In the genomic region with DNA sequence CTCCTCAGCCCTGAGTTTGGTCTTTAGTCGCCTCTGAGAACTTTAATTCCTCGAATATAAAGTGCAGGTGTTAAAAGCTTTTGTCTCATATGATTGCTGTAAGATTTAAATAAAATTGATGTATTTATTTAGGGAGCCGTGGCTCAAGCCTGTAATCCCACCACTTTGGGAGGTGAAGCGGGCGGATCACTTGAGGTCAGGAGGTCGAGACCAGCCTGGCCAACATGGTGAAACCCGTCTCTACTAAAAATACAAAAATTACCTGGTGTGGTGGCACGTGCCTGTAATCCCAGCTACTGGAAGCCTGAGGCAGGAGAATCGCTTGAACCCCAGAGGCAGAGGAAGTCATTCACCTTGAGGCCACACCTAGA, we compare ENCODE assay signal across 8 cellular contexts. TPM values are rescaled to one million over a fixed set of nuclear protein-coding genes. Genes with fewer than 3 reads are reported as not detected.
A peak's percentile ranks its signal among the peaks of the same experiment; 100 is the strongest.
DNase-seq lines count a peak whose midpoint lies in the region; ATAC-seq lines count a peak whose summit lies in the region.

No MANE protein-coding gene starts in this region.

- ATAC-seq in activated naive CD8-positive, alpha-beta T cell treated with anti-CD3 and anti-CD28 coated beads, Interleukin-2, amount 50 U/mL, for 24 hours: no peak
- ATAC-seq in natural killer cell treated with Interleukin-12 subunit alpha and Interleukin-12 subunit beta and Interleukin-15 and Interleukin-18, amount 100 ng/mL, for 72 hours: no peak
- ATAC-seq in HG02870 (IDR thresholded peaks at IDR 0.05; ENCODE audit: unreplicated experiment): no peak
- no peak for ATAC-seq in GM21786 (IDR thresholded peaks at IDR 0.05; ENCODE audit: unreplicated experiment)

- peaks cover 35% of the 10 kb centered on the region for H3K4me1 Mint-ChIP-seq in activated naive CD8-positive, alpha-beta T cell treated with anti-CD3 and anti-CD28 coated beads, Interleukin-2, amount 50 U/mL, for 24 hours
- peaks cover 34 to 38% of the 10 kb centered on the region in 2 donors for H3K4me1 Mint-ChIP-seq in natural killer cell treated with Interleukin-12 subunit alpha and Interleukin-12 subunit beta and Interleukin-15 and Interleukin-18, amount 100 ng/mL, for 72 hours (ENCODE audit: low read depth in 2 of 2)

- H3K9ac ChIP-seq in BLaER1 treated with 17β-estradiol and CSF1 and Interleukin-3, amounts not matched to agents 10 nM and 100 nM: peak overlapping the region in 2 of 11 experiments; percentile 30 to 44; a peak in 4 of 22 replicates
- H3K9ac ChIP-seq in HUES6 (ENCODE audit: low read length) (no peak overlapping the region), mesenchymal stem cell (ENCODE audit: low read length) (no peak overlapping the region)

- H3K4me3 Mint-ChIP-seq in activated naive CD8-positive, alpha-beta T cell treated with anti-CD3 and anti-CD28 coated beads, Interleukin-2, amount 50 U/mL, for 24 hours: no peak overlapping the region
- H3K4me3 Mint-ChIP-seq in natural killer cell treated with Interleukin-12 subunit alpha and Interleukin-12 subunit beta and Interleukin-15 and Interleukin-18, amount 100 ng/mL, for 72 hours: peak overlapping the region; percentile 98

- H2BK5ac ChIP-seq in mesenchymal stem cell (ENCODE audit: low read depth, low read length, poor library complexity, severe bottlenecking): no peak overlapping the region

- no peak overlapping the region for H2AK5ac ChIP-seq in mesenchymal stem cell (ENCODE audit: low read length, severe bottlenecking)

- DNase-seq in activated naive CD8-positive, alpha-beta T cell treated with anti-CD3 and anti-CD28 coated beads, Interleukin-2, amount 50 U/mL, for 24 hours: no peak
- no peak for DNase-seq in natural killer cell treated with Interleukin-12 subunit alpha and Interleukin-12 subunit beta and Interleukin-15 and Interleukin-18, amount 100 ng/mL, for 72 hours (ENCODE audit: low spot score)
- DNase-seq in kidney glomerular epithelial cell (lab: John Stamatoyannopoulos, UW): no peak
- no peak for DNase-seq in mesenchymal stem cell

- H2BK12ac ChIP-seq in mesenchymal stem cell (ENCODE audit: low read length in 2 of 2): peak overlapping the region in 1 of 2 experiments; percentile 17

- no peak overlapping the region for H2AFZ ChIP-seq in mesenchymal stem cell (ENCODE audit: low read depth, low read length)

- peaks cover 3% of the 10 kb centered on the region for H3K79me1 ChIP-seq in mesenchymal stem cell (replicated peaks; ENCODE audit: low read length, poor library complexity, severe bottlenecking)

- H3K9me3 ChIP-seq in BLaER1 treated with 17β-estradiol and CSF1 and Interleukin-3, amounts not matched to agents 10 nM and 100 nM (replicated peaks in 1 of 11): no peaks in the 10 kb centered on the region
- H3K9me3 ChIP-seq in HUES6 (ENCODE audit: control insufficient read depth, insufficient read depth, low read depth, low read length) (no peaks in the 10 kb centered on the region), mesenchymal stem cell (ENCODE audit: control insufficient read depth, low read length) (no peaks in the 10 kb centered on the region)

- no peak overlapping the region for H3K4ac ChIP-seq in mesenchymal stem cell (ENCODE audit: low read depth in 1 of 2, low read length in 2 of 2)

- H3K36me3 ChIP-seq in BLaER1 treated with 17β-estradiol and CSF1 and Interleukin-3, amounts not matched to agents 10 nM and 100 nM: peaks cover 0 to 23% (median 20%) of the 10 kb centered on the region in 11 experiments; a peak in 19 of 22 replicates
- H3K36me3 ChIP-seq in HUES6 (ENCODE audit: control insufficient read depth, insufficient read depth, low read length) (peaks cover 21% of the 10 kb centered on the region), mesenchymal stem cell (ENCODE audit: control insufficient read depth in 1 of 2, insufficient read depth in 2 of 2, low read depth in 1 of 2, low read length in 2 of 2) (peaks cover 2% of the 10 kb centered on the region in 2 experiments)

- H3K4me2 ChIP-seq in BLaER1 treated with 17β-estradiol and CSF1 and Interleukin-3, amounts not matched to agents 10 nM and 100 nM: peak overlapping the region; percentile 33 to 98 (median 59)
- H3K4me2 ChIP-seq in mesenchymal stem cell (ENCODE audit: low read length, poor library complexity, severe bottlenecking): no peak overlapping the region

- no peaks in the 10 kb centered on the region for H3K9me3 Mint-ChIP-seq in activated naive CD8-positive, alpha-beta T cell treated with anti-CD3 and anti-CD28 coated beads, Interleukin-2, amount 50 U/mL, for 24 hours
- H3K9me3 Mint-ChIP-seq in natural killer cell treated with Interleukin-12 subunit alpha and Interleukin-12 subunit beta and Interleukin-15 and Interleukin-18, amount 100 ng/mL, for 72 hours: no peaks in the 10 kb centered on the region

- no peak overlapping the region for H3K18ac ChIP-seq in mesenchymal stem cell (ENCODE audit: low read depth in 1 of 2, low read length in 2 of 2)

- peak overlapping the region in 8 of 11 experiments; percentile 38 to 64 (median 53); a peak in 10 of 22 replicates for H3K27ac ChIP-seq in BLaER1 treated with 17β-estradiol and CSF1 and Interleukin-3, amounts not matched to agents 10 nM and 100 nM
- H3K27ac ChIP-seq in HUES6 (ENCODE audit: low read depth, low read length): no peak overlapping the region
- H3K27ac ChIP-seq in mesenchymal stem cell (ENCODE audit: low read length, poor library complexity, severe bottlenecking): no peak overlapping the region

- H4K8ac ChIP-seq in mesenchymal stem cell (ENCODE audit: low read length): no peak overlapping the region

- no peak overlapping the region for H2BK120ac ChIP-seq in mesenchymal stem cell (ENCODE audit: low read depth, low read length)

- H3K36me3 Mint-ChIP-seq in activated naive CD8-positive, alpha-beta T cell treated with anti-CD3 and anti-CD28 coated beads, Interleukin-2, amount 50 U/mL, for 24 hours (ENCODE audit: low read depth): peaks cover 33% of the 10 kb centered on the region
- H3K36me3 Mint-ChIP-seq in natural killer cell treated with Interleukin-12 subunit alpha and Interleukin-12 subunit beta and Interleukin-15 and Interleukin-18, amount 100 ng/mL, for 72 hours: peaks cover 16% of the 10 kb centered on the region

- H3K23ac ChIP-seq in mesenchymal stem cell (ENCODE audit: low read length in 2 of 2): no peak overlapping the region

- no peak overlapping the region for H3K14ac ChIP-seq in mesenchymal stem cell (ENCODE audit: low read length in 2 of 2)

- H3K27me3 Mint-ChIP-seq in activated naive CD8-positive, alpha-beta T cell treated with anti-CD3 and anti-CD28 coated beads, Interleukin-2, amount 50 U/mL, for 24 hours: no peaks in the 10 kb centered on the region
- no peaks in the 10 kb centered on the region for H3K27me3 Mint-ChIP-seq in natural killer cell treated with Interleukin-12 subunit alpha and Interleukin-12 subunit beta and Interleukin-15 and Interleukin-18, amount 100 ng/mL, for 72 hours

- H3K27ac Mint-ChIP-seq in activated naive CD8-positive, alpha-beta T cell treated with anti-CD3 and anti-CD28 coated beads, Interleukin-2, amount 50 U/mL, for 24 hours: peak overlapping the region; percentile 98
- H3K27ac Mint-ChIP-seq in natural killer cell treated with Interleukin-12 subunit alpha and Interleukin-12 subunit beta and Interleukin-15 and Interleukin-18, amount 100 ng/mL, for 72 hours: peak overlapping the region; percentile 99

- peak overlapping the region in 1 of 10 experiments; percentile 92; a peak in 2 of 20 replicates for H3K4me3 ChIP-seq in BLaER1 treated with 17β-estradiol and CSF1 and Interleukin-3, amounts not matched to agents 10 nM and 100 nM
- H3K4me3 ChIP-seq in HUES6 (ENCODE audit: low read depth, low read length) (0 out of 2 replicates have a peak overlapping the region, but pooled peaks have one; percentile 18), mesenchymal stem cell (ENCODE audit: insufficient read depth in 1 of 2, low read depth in 1 of 2, low read length in 2 of 2) (no peak overlapping the region)

- peaks cover 0 to 44% (median 34%) of the 10 kb centered on the region in 11 experiments; a peak in 19 of 22 replicates for H4K20me1 ChIP-seq in BLaER1 treated with 17β-estradiol and CSF1 and Interleukin-3, amounts not matched to agents 10 nM and 100 nM

- no peak overlapping the region for H4K91ac ChIP-seq in mesenchymal stem cell (ENCODE audit: low read length)

- no peak overlapping the region for H2BK15ac ChIP-seq in mesenchymal stem cell (ENCODE audit: low read depth, poor library complexity, severe bottlenecking)

- 69% methylated on average over 9 of the region's 9 CpGs for WGBS in mesenchymal stem cell

- H3K27me3 ChIP-seq in BLaER1 treated with 17β-estradiol and CSF1 and Interleukin-3, amounts not matched to agents 10 nM and 100 nM: no peaks in the 10 kb centered on the region
- H3K27me3 ChIP-seq in HUES6 (ENCODE audit: control insufficient read depth, insufficient read depth, low read length) (no peaks in the 10 kb centered on the region), mesenchymal stem cell (ENCODE audit: control insufficient read depth in 1 of 2, insufficient read depth in 1 of 2, low read length in 2 of 2) (no peaks in the 10 kb centered on the region)

- H3K4me1 ChIP-seq in BLaER1 treated with 17β-estradiol and CSF1 and Interleukin-3, amounts not matched to agents 10 nM and 100 nM: peaks cover 46 to 66% (median 61%) of the 10 kb centered on the region in 10 experiments
- peaks cover 28% of the 10 kb centered on the region for H3K4me1 ChIP-seq in HUES6 (ENCODE audit: control insufficient read depth, insufficient read depth, low read length)
- peaks cover 34% of the 10 kb centered on the region for H3K4me1 ChIP-seq in mesenchymal stem cell (ENCODE audit: control insufficient read depth, insufficient read depth, low read depth, low read length)

RNA-seq across cellular contexts. Expression of a gene that starts 0.6 kb away (rescaled TPM):
- total RNA-seq in natural killer cell treated with Interleukin-12 subunit alpha and Interleukin-12 subunit beta and Interleukin-15 and Interleukin-18, amount 100 ng/mL, for 72 hours: 100 to 1,000 TPM; 215 to 269 TPM
- polyA plus RNA-seq in mesenchymal stem cell (2013, experiment 1 of 2): 164 TPM
- 163 TPM for polyA plus RNA-seq in mesenchymal stem cell (2013, experiment 2 of 2)

RNA-seq across cellular contexts. Expression of a gene that starts 42.7 kb away (rescaled TPM):
- 100 to 1,000 TPM in 1 of 2 donors, 10 to 100 TPM in 1; 88.9 to 121 TPM for total RNA-seq in natural killer cell treated with Interleukin-12 subunit alpha and Interleukin-12 subunit beta and Interleukin-15 and Interleukin-18, amount 100 ng/mL, for 72 hours
- polyA plus RNA-seq in mesenchymal stem cell (2013, experiment 1 of 2): 56.4 TPM
- polyA plus RNA-seq in mesenchymal stem cell (2013, experiment 2 of 2): 56.1 TPM

RNA-seq across cellular contexts. Expression of a gene that starts 43.1 kb away (rescaled TPM):
- total RNA-seq in natural killer cell treated with Interleukin-12 subunit alpha and Interleukin-12 subunit beta and Interleukin-15 and Interleukin-18, amount 100 ng/mL, for 72 hours: 10 to 100 TPM; 16.4 to 25.4 TPM
- polyA plus RNA-seq in mesenchymal stem cell (2013, experiment 1 of 2): 24.9 TPM
- polyA plus RNA-seq in mesenchymal stem cell (2013, experiment 2 of 2): 24.4 TPM

Comparison
In these comparisons a context has a peak if more than half of its experiments do, and no peak if none do; other contexts are left out.
1. H3K27ac ChIP-seq: peak in BLaER1 treated with 17β-estradiol and CSF1 and Interleukin-3, amounts not matched to agents 10 nM and 100 nM (8 of 11); none in HUES6 (single experiment) and mesenchymal stem cell (single experiment).